28 cellular contexts compared by ENCODE assay signal in genomic region chr10:65194555-65194954, GRCh38.
DNase-seq lines count a peak whose midpoint lies in the region; ATAC-seq, FAIRE-seq and TF ChIP-seq lines count a peak whose summit lies in the region.
"Had no signal": no experiment of that assay in that cellular context is flagged by ENCODE, and none has a peak within 500 bp of the region (broad histone marks: within the 10 kb centered on the region; RNA-seq: fewer than 3 reads in every experiment).

No MANE protein-coding gene starts in this region.

- POLR2A ChIA-PET in A549 (lab: Yijun Ruan, JAX): no interaction called here

- H4K20me1 ChIP-seq in Karpas-422 (ENCODE audit: insufficient read depth, low read depth, low read length): no peaks in the 10 kb centered on the region
- H4K20me1 ChIP-seq: BLaER1 had no signal

- H3K9me3 ChIP-seq in A549 (no peaks in the 10 kb centered on the region), Karpas-422 (ENCODE audit: low read length) (no peaks in the 10 kb centered on the region), vagina (no peaks in the 10 kb centered on the region), WERI-Rb-1 (ENCODE audit: severe bottlenecking) (no peaks in the 10 kb centered on the region)
- H3K9me3 ChIP-seq: BLaER1, heart right ventricle, sigmoid colon, testis had no signal

- no peak for TF ChIP-seq CTCF in A549 (IDR thresholded peaks at IDR 0.05)
- no peak for TF ChIP-seq CTCF in choroid plexus epithelial cell (conservative IDR thresholded peaks at IDR 0.05; ENCODE audit: low read depth, low read length)
- no peak for TF ChIP-seq CTCF in vagina (IDR thresholded peaks at IDR 0.05)
- TF ChIP-seq CTCF in WERI-Rb-1 (IDR thresholded peaks at IDR 0.05; ENCODE audit: low read depth, low read length): no peak

- H3K27me3 ChIP-seq in Karpas-422 (ENCODE audit: low read length) (no peaks in the 10 kb centered on the region), vagina (no peaks in the 10 kb centered on the region), WERI-Rb-1 (ENCODE audit: insufficient read depth, low read depth, severe bottlenecking) (no peaks in the 10 kb centered on the region)
- H3K27me3 ChIP-seq: BLaER1, heart right ventricle, sigmoid colon, testis had no signal

- intact Hi-C loops in vagina (cut with DNase I): no loop called here

- 0 out of 3 replicates have a peak overlapping the region, but pooled peaks have one; percentile 10 for H3K4me2 ChIP-seq in A549
- no peak overlapping the region for H3K4me2 ChIP-seq in Karpas-422 (ENCODE audit: low read depth, low read length, poor library complexity, severe bottlenecking)
- H3K4me2 ChIP-seq: BLaER1 had no signal

- H3K27ac ChIP-seq in A549 (no peak overlapping the region), Karpas-422 (ENCODE audit: low read length) (no peak overlapping the region), vagina (no peak overlapping the region), WERI-Rb-1 (no peak overlapping the region)
- H3K27ac ChIP-seq: BLaER1, epithelial cell of prostate, heart right ventricle, RWPE1, sigmoid colon, testis had no signal

- H3K9me2 ChIP-seq in Karpas-422 (replicated peaks; ENCODE audit: insufficient read depth, low read length): no peaks in the 10 kb centered on the region; the same call in 1 of the 2 replicates

- H3K9ac ChIP-seq in Karpas-422 (ENCODE audit: low read length): no peak overlapping the region
- H3K9ac ChIP-seq: BLaER1 had no signal

- no peaks in the 10 kb centered on the region for H3K4me1 ChIP-seq in A549
- H3K4me1 ChIP-seq in Karpas-422 (ENCODE audit: low read length): peaks cover 20% of the 10 kb centered on the region
- H3K4me1 ChIP-seq in vagina: no peaks in the 10 kb centered on the region
- H3K4me1 ChIP-seq: BLaER1, heart right ventricle, testis had no signal

- ATAC-seq in A549: no peak
- ATAC-seq: activated CD4-positive, CD25-positive, alpha-beta regulatory T cell treated with anti-CD3 and anti-CD28 coated beads, Interleukin-2, amount 50 U/mL, for 24 hours; heart right ventricle; K562; left colon; stimulated activated naive CD8-positive, alpha-beta T cell treated with anti-CD3 and anti-CD28 coated beads, Interleukin-15, Interleukin-2, amounts not matched to agents 100 U/mL and 50 U/mL, for 24 hours had no signal

- H3K4me3 ChIP-seq in A549: no peak overlapping the region
- no peak overlapping the region for H3K4me3 ChIP-seq in Karpas-422 (ENCODE audit: low read length)
- H3K4me3 ChIP-seq in choroid plexus epithelial cell (ENCODE audit: low read depth, low read length): no peak overlapping the region
- no peak overlapping the region for H3K4me3 ChIP-seq in vagina
- H3K4me3 ChIP-seq in WERI-Rb-1 (ENCODE audit: low read depth, low read length): no peak overlapping the region
- H3K4me3 ChIP-seq: BLaER1, heart right ventricle, K562, sigmoid colon, testis had no signal

- TF ChIP-seq POLR2A in A549 (IDR thresholded peaks at IDR 0.05; ENCODE audit: low read length) (no peak), vagina (IDR thresholded peaks at IDR 0.05) (no peak)

- 33% methylated on average over 2 of the region's 2 CpGs for WGBS in A549 (ENCODE audit: missing lambda C conversion rate)

- CTCF ChIA-PET in A549 (lab: Yijun Ruan, JAX): no interaction called here

- no peak for TF ChIP-seq EP300 in A549 (IDR thresholded peaks at IDR 0.05)

- DNase-seq in A549 (ENCODE audit: low read depth in 1 of 2, low spot score in 1 of 2): no peak
- DNase-seq in Karpas-422: no peak
- peak; percentile 8 for DNase-seq in choroid plexus epithelial cell (ENCODE audit: low read depth)
- peak; percentile 30 for DNase-seq in renal cortical epithelial cell (ENCODE audit: low read depth)
- no peak for DNase-seq in activated CD4-positive, alpha-beta T cell treated with anti-CD3 and anti-CD28 coated beads for 48 hours
- no peak for DNase-seq in NCI-H446 treated with DMSO at 0.1 percent for 48 hours (lab: John Stamatoyannopoulos, UW)
- no peak for DNase-seq in vagina (ENCODE audit: extremely low spot score in 2 of 2)
- DNase-seq in WERI-Rb-1: no peak
- DNase-seq: activated CD4-positive, alpha-beta memory T cell treated with anti-CD3 and anti-CD28 coated beads for 36 hours; activated CD8-positive, alpha-beta memory T cell treated with anti-CD3 and anti-CD28 coated beads, Interleukin-2, amount 50 U/mL, for 4 hours; activated naive CD4-positive, alpha-beta T cell treated with anti-CD3 and anti-CD28 coated beads, Interleukin-2, amount 10 ng/mL, durations not matched to agents 7 days and 5 days; cerebellar nuclear complex; foreskin fibroblast; GDM1; H7; heart right ventricle; left colon; NCI-H1436 treated with DMSO at 0.1 percent for 48 hours; NCI-H82; sigmoid colon; stimulated activated naive CD8-positive, alpha-beta T cell treated with anti-CD3 and anti-CD28 coated beads, Interleukin-15, Interleukin-2, amounts not matched to agents 100 U/mL and 50 U/mL, for 24 hours; testis had no signal

- TF ChIP-seq RAD21 in A549 (conservative IDR thresholded peaks at IDR 0.05 in 1 of 2, IDR thresholded peaks at IDR 0.05 in 1 of 2): no peak

- FAIRE-seq in A549 (lab: Jason Lieb, UNC): no peak
- FAIRE-seq: K562, TTC549 had no signal

- no peaks in the 10 kb centered on the region for H3K36me3 ChIP-seq in Karpas-422 (ENCODE audit: insufficient read depth, low read length)
- H3K36me3 ChIP-seq in vagina: no peaks in the 10 kb centered on the region
- no peaks in the 10 kb centered on the region for H3K36me3 ChIP-seq in WERI-Rb-1
- H3K36me3 ChIP-seq: BLaER1, heart right ventricle, sigmoid colon had no signal

- H2AFZ ChIP-seq in Karpas-422 (ENCODE audit: low read length): 0 out of 2 replicates have a peak overlapping the region, but pooled peaks have one; percentile 17

- no peaks in the 10 kb centered on the region for H3K79me2 ChIP-seq in Karpas-422 (ENCODE audit: low read length)

TF ChIP-seq in A549, 52 proteins besides CTCF, POLR2A, EP300 and RAD21 (continues in another document):
- TF ChIP-seq RNF2 (IDR thresholded peaks at IDR 0.05; ENCODE audit: borderline replicate concordance, low read depth): no peak
- no peak for TF ChIP-seq FOSL2 (IDR thresholded peaks at IDR 0.05)
- TF ChIP-seq FOSL2 (CRISPR knock-in tag; IDR thresholded peaks at IDR 0.05): no peak
- no peak for TF ChIP-seq PBX3 (IDR thresholded peaks at IDR 0.05)
- TF ChIP-seq MAX (IDR thresholded peaks at IDR 0.05): no peak
- TF ChIP-seq HOXB13 (CRISPR knock-in tag; IDR thresholded peaks at IDR 0.05; ENCODE audit: low read depth): no peak
- no peak for TF ChIP-seq RARB (CRISPR knock-in tag; IDR thresholded peaks at IDR 0.05)
- TF ChIP-seq MAZ (IDR thresholded peaks at IDR 0.05; ENCODE audit: borderline replicate concordance, low read depth, low read length): no peak
- no peak for TF ChIP-seq E2F6 (IDR thresholded peaks at IDR 0.05; ENCODE audit: borderline replicate concordance, low read depth)
- no peak for TF ChIP-seq MYC (IDR thresholded peaks at IDR 0.05; ENCODE audit: borderline replicate concordance, low read length)
- no peak for TF ChIP-seq HES2 (IDR thresholded peaks at IDR 0.05)
- TF ChIP-seq BCL3 (IDR thresholded peaks at IDR 0.05): no peak
- no peak for TF ChIP-seq CBX8 (IDR thresholded peaks at IDR 0.05)
- TF ChIP-seq MAFK (IDR thresholded peaks at IDR 0.05; ENCODE audit: partially characterized antibody): no peak
- no peak for TF ChIP-seq JUN (IDR thresholded peaks at IDR 0.05)
- no peak for TF ChIP-seq CHD2 (IDR thresholded peaks at IDR 0.05; ENCODE audit: low read length, partially characterized antibody)
- TF ChIP-seq KDM5A (IDR thresholded peaks at IDR 0.05): no peak
- no peak for TF ChIP-seq ESRRA (IDR thresholded peaks at IDR 0.05; ENCODE audit: borderline replicate concordance, low read length)

Comparison
In these comparisons a context has a peak if more than half of its experiments do, and no peak if none do; other contexts are left out.
1. DNase-seq: peak in choroid plexus epithelial cell (single experiment) and renal cortical epithelial cell (single experiment); none in A549 (0 of 2), Karpas-422 (single experiment), activated CD4-positive, alpha-beta T cell treated with anti-CD3 and anti-CD28 coated beads for 48 hours (single experiment), NCI-H446 treated with DMSO at 0.1 percent for 48 hours (single experiment), vagina (0 of 2) and WERI-Rb-1 (single experiment).